Comparison of ENCODE assay signal across 1 cellular context in genomic region chr5:151063136-151063544, GRCh38.
A peak's percentile ranks its signal among the peaks of the same experiment; 100 is the strongest.
TF ChIP-seq lines count a peak whose summit lies in the region.

No MANE protein-coding gene starts in this region.

TF ChIP-seq in K562, 482 proteins besides CTCF, POLR2A, EP300 and RAD21 (continued from another document and continues in another):
- TF ChIP-seq MXD1 (CRISPR knock-in tag; IDR thresholded peaks at IDR 0.05; ENCODE audit: borderline replicate concordance, poor library complexity, severe bottlenecking) = no peak
- 0 out of 2 replicates have a peak, but pooled peaks have one; percentile 34 for TF ChIP-seq SMARCE1 (IDR thresholded peaks at IDR 0.05)
- no peak for TF ChIP-seq PURB (CRISPR knock-in tag; IDR thresholded peaks at IDR 0.05; ENCODE audit: low read depth)
- no peak for TF ChIP-seq E2F8 (IDR thresholded peaks at IDR 0.05; ENCODE audit: low read depth, partially characterized antibody)
- no peak for TF ChIP-seq THAP12 (CRISPR knock-in tag; IDR thresholded peaks at IDR 0.05)
- TF ChIP-seq ETS1 (conservative IDR thresholded peaks at IDR 0.05; ENCODE audit: control insufficient read depth, low read depth, low read length) = no peak
- no peak for TF ChIP-seq RUNX1 (IDR thresholded peaks at IDR 0.05; ENCODE audit: low read depth)
- peak; percentile 50 for TF ChIP-seq ZNF239 (CRISPR knock-in tag; IDR thresholded peaks at IDR 0.05)
- no peak for TF ChIP-seq FOXP1 (CRISPR knock-in tag; IDR thresholded peaks at IDR 0.05)
- 0 out of 2 replicates have a peak, but pooled peaks have one; percentile 11 for TF ChIP-seq L3MBTL2 (IDR thresholded peaks at IDR 0.05)
- no peak for TF ChIP-seq RBM22 (IDR thresholded peaks at IDR 0.05; ENCODE audit: low read depth, low read length, poor library complexity, severe bottlenecking)
- 0 out of 2 replicates have a peak, but pooled peaks have one; percentile 14 for TF ChIP-seq LEF1 (IDR thresholded peaks at IDR 0.05)
- no peak for TF ChIP-seq ZBTB7A (IDR thresholded peaks at IDR 0.05; ENCODE audit: borderline replicate concordance, control insufficient read depth, low read depth, low read length)
- TF ChIP-seq PRMT5 (CRISPR knock-in tag; IDR thresholded peaks at IDR 0.05) = no peak
- TF ChIP-seq HCFC1 (IDR thresholded peaks at IDR 0.05; ENCODE audit: low read depth, low read length) = no peak
- TF ChIP-seq ZNF639 (CRISPR knock-in tag; conservative IDR thresholded peaks at IDR 0.05 in 1 of 2, IDR thresholded peaks at IDR 0.05 in 1 of 2) = 0 out of 4 replicates have a peak, but pooled peaks of 1 of the 2 experiments have one; percentile 26
- TF ChIP-seq SMARCA4 (IDR thresholded peaks at IDR 0.05) = peak; percentile 48; the same call in 1 of the 2 replicates
- TF ChIP-seq ATF7 (IDR thresholded peaks at IDR 0.05) = peak; percentile 40; the same call in 1 of the 2 replicates
- peak; percentile 93 for TF ChIP-seq ZNF316 (IDR thresholded peaks at IDR 0.05)
- TF ChIP-seq ESRRA (IDR thresholded peaks at IDR 0.05; ENCODE audit: borderline replicate concordance, low read depth) = 0 out of 2 replicates have a peak, but pooled peaks have one; percentile 17
- no peak for TF ChIP-seq TCF7L2 (IDR thresholded peaks at IDR 0.05; ENCODE audit: low read depth, low read length)
- peak; percentile 76; the same call in 1 of the 2 replicates for TF ChIP-seq HDAC2 (IDR thresholded peaks at IDR 0.05)
- TF ChIP-seq C11orf30 (IDR thresholded peaks at IDR 0.05; ENCODE audit: low read depth) = peak; percentile 94
- TF ChIP-seq ZBTB17 (CRISPR knock-in tag; IDR thresholded peaks at IDR 0.05) = peak; percentile 96
- TF ChIP-seq ARID3B (CRISPR knock-in tag; IDR thresholded peaks at IDR 0.05; ENCODE audit: borderline replicate concordance) = no peak
- TF ChIP-seq FOSL1 (tag; conservative IDR thresholded peaks at IDR 0.05) = peak; percentile 79
- no peak for TF ChIP-seq GTF2B (IDR thresholded peaks at IDR 0.05; ENCODE audit: extremely low read depth, insufficient read length)
- TF ChIP-seq ZNF707 (CRISPR knock-in tag; conservative IDR thresholded peaks at IDR 0.05) = no peak
- no peak for TF ChIP-seq ZKSCAN3 (CRISPR knock-in tag; IDR thresholded peaks at IDR 0.05)
- no peak for TF ChIP-seq NFATC3 (IDR thresholded peaks at IDR 0.05)
- no peak for TF ChIP-seq TAF15 (IDR thresholded peaks at IDR 0.05; ENCODE audit: low read depth, low read length)
- no peak for TF ChIP-seq ZBTB9 (CRISPR knock-in tag; IDR thresholded peaks at IDR 0.05)
- TF ChIP-seq FOXP4 (CRISPR knock-in tag; IDR thresholded peaks at IDR 0.05; ENCODE audit: borderline replicate concordance) = no peak
- no peak for TF ChIP-seq ZBTB12 (CRISPR knock-in tag; IDR thresholded peaks at IDR 0.05)
- TF ChIP-seq CCNT2 (IDR thresholded peaks at IDR 0.05; ENCODE audit: borderline replicate concordance, extremely low read depth, insufficient read length, low read depth, low read length) = no peak
- TF ChIP-seq PKNOX1 (IDR thresholded peaks at IDR 0.05) = no peak
- 0 out of 2 replicates have a peak, but pooled peaks have one; percentile 33 for TF ChIP-seq JUN (IDR thresholded peaks at IDR 0.05; ENCODE audit: borderline replicate concordance, low read depth, low read length)
- no peak for TF ChIP-seq JUN (CRISPR knock-in tag; IDR thresholded peaks at IDR 0.05; ENCODE audit: borderline replicate concordance)
- TF ChIP-seq MTA3 (IDR thresholded peaks at IDR 0.05; ENCODE audit: borderline replicate concordance) = no peak
- peak; percentile 43; the same call in 1 of the 2 replicates for TF ChIP-seq CBFA2T2 (conservative IDR thresholded peaks at IDR 0.05)
- no peak for TF ChIP-seq ZNF512 (tag; IDR thresholded peaks at IDR 0.05)
- no peak for TF ChIP-seq USF1 (CRISPR knock-in tag; IDR thresholded peaks at IDR 0.05)
